ENCODE assay signal across 9 cellular contexts in the genomic region with DNA sequence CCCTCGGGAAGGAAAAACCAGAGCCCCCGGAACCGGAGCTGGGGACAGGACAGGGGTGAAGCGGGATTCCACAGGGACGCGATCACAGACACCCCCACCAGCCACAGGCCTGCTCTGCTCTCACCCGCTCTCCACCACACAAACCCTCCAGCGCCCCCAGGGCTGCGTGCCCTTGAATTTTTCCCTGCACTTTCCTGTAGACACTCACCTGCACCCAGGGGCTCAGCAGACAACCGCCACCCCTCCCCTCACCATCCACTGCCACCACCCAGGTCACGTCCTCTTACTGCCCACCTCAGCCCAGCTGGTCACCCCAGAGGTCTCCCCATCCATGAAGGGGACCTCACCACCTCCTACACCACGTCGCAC. TPM values are rescaled to one million over a fixed set of nuclear protein-coding genes. Genes with fewer than 3 reads are reported as not detected.
DNase-seq lines count a peak whose midpoint lies in the region; ATAC-seq, FAIRE-seq and TF ChIP-seq lines count a peak whose summit lies in the region.
"Had no signal": no experiment of that assay in that cellular context is flagged by ENCODE, and none has a peak within 500 bp of the region (broad histone marks: within the 10 kb centered on the region; RNA-seq: fewer than 3 reads in every experiment).

No MANE protein-coding gene starts in this region.

- POLR2A ChIA-PET in HEK293 (lab: Yijun Ruan, JAX), result no interaction called here

- no peak for TF ChIP-seq POLR2A in GM12891 (IDR thresholded peaks at IDR 0.05; ENCODE audit: low read depth, low read length)

- H3K27ac ChIP-seq in HEK293 (ENCODE audit: extremely low read depth, low read depth, low read length) (no peak overlapping the region; the same call in 1 of the 2 replicates), WERI-Rb-1 (no peak overlapping the region)

- H3K9me3 ChIP-seq in HEK293 (ENCODE audit: control insufficient read depth, insufficient read depth, low read depth, low read length) (no peaks in the 10 kb centered on the region), WERI-Rb-1 (ENCODE audit: severe bottlenecking) (no peaks in the 10 kb centered on the region)

- FAIRE-seq in GM12891 (lab: Jason Lieb, UNC), result no peak

- H3K36me3 ChIP-seq in HEK293 (ENCODE audit: control insufficient read depth in 2 of 2, insufficient read depth in 1 of 2, low read length in 2 of 2) (peaks cover 0 to 7% of the 10 kb centered on the region in 2 experiments; a peak in 1 of 3 replicates), WERI-Rb-1 (no peaks in the 10 kb centered on the region)

- no peaks in the 10 kb centered on the region for H3K4me1 ChIP-seq in HEK293 (ENCODE audit: control insufficient read depth, insufficient read depth, low read length)

- H3K27me3 ChIP-seq in WERI-Rb-1 (ENCODE audit: insufficient read depth, low read depth, severe bottlenecking), result peaks cover 37% of the 10 kb centered on the region

- CTCF ChIA-PET in HEK293 (lab: Yijun Ruan, JAX), result no interaction called here

- H3K4me3 ChIP-seq in HEK293 (ENCODE audit: low read depth, low read length) (peak overlapping the region; percentile 69), WERI-Rb-1 (ENCODE audit: low read depth, low read length) (peak overlapping the region; percentile 46), fibroblast of villous mesenchyme (ENCODE audit: low read depth, low read length) (peak overlapping the region; percentile 83), skeletal muscle cell (ENCODE audit: low read depth, low read length) (peak overlapping the region; percentile 58)

- DNase-seq in WERI-Rb-1, result no peak
- DNase-seq in fibroblast of villous mesenchyme (ENCODE audit: low read depth), result no peak
- DNase-seq in skeletal muscle cell (ENCODE audit: low read depth), result no peak
- no peak for DNase-seq in GM12891 (ENCODE audit: insufficient read length, low spot score)
- DNase-seq in HuH-7 (ENCODE audit: low spot score), result no peak
- no peak for DNase-seq in GF-D8 (lab: John Stamatoyannopoulos, UW)

- no peak for ATAC-seq in GM19328 (IDR thresholded peaks at IDR 0.05; ENCODE audit: unreplicated experiment)

- TF ChIP-seq CTCF in HEK293 (tag by site-specific recombination; IDR thresholded peaks at IDR 0.05) (no peak), WERI-Rb-1 (IDR thresholded peaks at IDR 0.05; ENCODE audit: low read depth, low read length) (peak; percentile 19; the same call in 1 of the 2 replicates), fibroblast of villous mesenchyme (IDR thresholded peaks at IDR 0.05; ENCODE audit: insufficient read depth, low read depth, low read length) (no peak)

TF ChIP-seq in HEK293, 187 proteins besides CTCF, POLR2A, EP300 and RAD21:
- TF ChIP-seq ZNF549 (tag by site-specific recombination; IDR thresholded peaks at IDR 0.05) (no peak), REPIN1 (tag by site-specific recombination; IDR thresholded peaks at IDR 0.05; ENCODE audit: low read depth) (no peak), HIC1 (tag by site-specific recombination; IDR thresholded peaks at IDR 0.05) (peak; percentile 54; the same call in 1 of the 2 replicates)
TF ChIP-seq in HEK293: peak in this region for 1.

TF ChIP-seq in GM12891, 5 proteins besides CTCF, POLR2A, EP300 and RAD21:
- no peak for TF ChIP-seq SPI1 (IDR thresholded peaks at IDR 0.05; ENCODE audit: low read depth, low read length)
- TF ChIP-seq POLR2AphosphoS5 (IDR thresholded peaks at IDR 0.05; ENCODE audit: low read depth, low read length), result no peak
- TF ChIP-seq PAX5 (IDR thresholded peaks at IDR 0.05; ENCODE audit: insufficient read depth, low read length, severe bottlenecking), result no peak
- no peak for TF ChIP-seq TAF1 (IDR thresholded peaks at IDR 0.05; ENCODE audit: low read depth, low read length)
- no peak for TF ChIP-seq POU2F2 (IDR thresholded peaks at IDR 0.05; ENCODE audit: low read depth, low read length)

RNA-seq across cellular contexts. Expression of gene ULBP2, which starts 0.6 kb away (rescaled TPM):
- total RNA-seq in fibroblast of villous mesenchyme, result 4.5 and 6.9 TPM in 2 replicates
- polyA plus RNA-seq in GM12891 (2012; ENCODE audit: low read depth, missing spikeins), result 0.21 TPM

RNA-seq across cellular contexts. Expression of gene RAET1G, which starts 19.5 kb away (rescaled TPM):
- 1.3 TPM in 2 replicates for total RNA-seq in fibroblast of villous mesenchyme
- polyA plus RNA-seq in GM12891 (2012; ENCODE audit: low read depth, missing spikeins), result not detected
- total RNA-seq: SK-MEL-5 had no signal

RNA-seq across cellular contexts. Expression of gene ULBP1, which starts 21.3 kb away (rescaled TPM):
- total RNA-seq in fibroblast of villous mesenchyme, result 0.43 and 1.6 TPM in 2 replicates
- polyA plus RNA-seq in GM12891 (2012; ENCODE audit: low read depth, missing spikeins), result 0.27 TPM
- total RNA-seq: SK-MEL-5 had no signal

RNA-seq across cellular contexts. Expression of gene RAET1E, which starts 44.5 kb away (rescaled TPM):
- under 0.01 TPM in 1 of 2 replicates, not detected in the other for total RNA-seq in fibroblast of villous mesenchyme
- polyA plus RNA-seq in GM12891 (2012; ENCODE audit: low read depth, missing spikeins), result not detected
- total RNA-seq: SK-MEL-5 had no signal
